ENCODE assay signal across 9 cellular contexts in genomic region chr7:32586291-32587221, GRCh38.
DNase-seq lines count a peak whose midpoint lies in the region; ATAC-seq and TF ChIP-seq lines count a peak whose summit lies in the region.
"Had no signal": no experiment of that assay in that cellular context is flagged by ENCODE, and none has a peak within 500 bp of the region (broad histone marks: within the 10 kb centered on the region; RNA-seq: fewer than 3 reads in every experiment).

No MANE protein-coding gene starts in this region.

- no peak overlapping the region for H3K9ac ChIP-seq in parathyroid adenoma

- TF ChIP-seq CTCF in fibroblast of pulmonary artery (IDR thresholded peaks at IDR 0.05; ENCODE audit: low read length, missing control alignments) (no peak), parathyroid adenoma (IDR thresholded peaks at IDR 0.05) (no peak)

- H3K79me2 ChIP-seq in parathyroid adenoma = no peaks in the 10 kb centered on the region

- H2AFZ ChIP-seq in parathyroid adenoma = no peak overlapping the region

- H3K4me2 ChIP-seq in parathyroid adenoma (ENCODE audit: low read length) = no peak overlapping the region

- no peaks in the 10 kb centered on the region for H3K9me3 ChIP-seq in parathyroid adenoma (ENCODE audit: control insufficient read depth, low read length)

- no peaks in the 10 kb centered on the region for H3K27me3 ChIP-seq in parathyroid adenoma (ENCODE audit: control insufficient read depth, insufficient read depth, low read length)

- no peak for ATAC-seq in GM19324 (IDR thresholded peaks at IDR 0.05; ENCODE audit: low FRiP score, unreplicated experiment)
- no peak for ATAC-seq in HG02970 (IDR thresholded peaks at IDR 0.05; ENCODE audit: low FRiP score, unreplicated experiment)
- no peak for ATAC-seq in HG03520 (IDR thresholded peaks at IDR 0.05; ENCODE audit: unreplicated experiment)

- H3K4me1 ChIP-seq in parathyroid adenoma = no peaks in the 10 kb centered on the region

- H3K4me3 ChIP-seq in fibroblast of pulmonary artery (replicated peaks; ENCODE audit: low read depth, low read length) (peak overlapping the region; percentile 30), parathyroid adenoma (ENCODE audit: low read depth, low read length) (no peak overlapping the region)

- H3K36me3 ChIP-seq in parathyroid adenoma (ENCODE audit: control insufficient read depth, insufficient read depth, low read length) = no peaks in the 10 kb centered on the region

- peak overlapping the region; percentile 21 for H3K27ac ChIP-seq in parathyroid adenoma

- peak; percentile 84 for DNase-seq in ELR (ENCODE audit: low read depth)
- DNase-seq in SIG-M5 treated with dmso at 0.1 percent for 504 hours (lab: John Stamatoyannopoulos, UW; ENCODE audit: unreplicated experiment) = peak; percentile 94
- peak; percentile 99 for DNase-seq in fibroblast of pulmonary artery (ENCODE audit: low read depth)
- no peak for DNase-seq in pons (ENCODE audit: low spot score)
- DNase-seq: activated T-cell treated with anti-CD3 and anti-CD28 coated beads, Interleukin-2, amount 50 U/mL, for 24 hours had no signal
